ENCODE assay signal across 15 cellular contexts in the genomic region with DNA sequence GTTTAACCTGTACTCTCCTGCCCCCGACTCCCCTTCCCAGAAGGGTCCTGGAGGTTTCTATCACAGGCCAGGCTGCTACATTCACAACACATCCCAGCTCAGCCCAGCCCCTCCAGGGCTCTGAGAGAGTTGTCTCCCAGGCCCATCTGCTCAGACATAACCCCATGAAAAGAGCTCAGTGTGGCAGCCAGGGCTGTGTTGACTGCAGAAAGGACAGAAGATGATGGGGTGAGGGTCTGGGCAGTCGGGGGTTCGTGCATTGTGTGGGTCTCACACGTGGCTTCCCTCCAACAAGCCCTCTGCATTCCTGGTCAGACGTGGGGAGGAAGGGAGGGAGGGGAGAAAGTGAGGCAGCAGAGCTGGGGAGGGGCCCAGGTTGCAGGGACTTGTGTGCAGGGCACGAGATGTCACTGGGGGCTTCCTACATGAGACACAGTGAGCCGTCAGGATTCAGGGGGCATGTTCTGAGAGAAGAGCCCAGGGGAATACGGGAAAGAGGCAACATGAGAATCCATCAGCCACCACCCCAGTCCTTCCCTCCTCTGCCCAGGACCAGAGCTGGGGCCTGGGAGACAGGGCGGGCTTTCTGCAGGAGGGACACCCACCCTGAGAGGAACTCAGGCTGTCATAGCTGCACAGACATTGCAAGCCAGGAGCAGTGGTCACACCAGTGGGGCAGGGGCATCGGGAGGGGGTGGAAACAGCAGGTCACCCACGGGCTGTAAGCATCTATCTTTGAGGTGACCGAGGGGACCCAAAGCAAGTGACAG.
DNase-seq lines count a peak whose midpoint lies in the region; ATAC-seq and TF ChIP-seq lines count a peak whose summit lies in the region.
"Had no signal": no experiment of that assay in that cellular context is flagged by ENCODE, and none has a peak within 500 bp of the region (broad histone marks: within the 10 kb centered on the region; RNA-seq: fewer than 3 reads in every experiment).

No MANE protein-coding gene starts in this region.

- H3K9me3 Mint-ChIP-seq in CD14-positive monocyte (peaks cover 0 to 4% (median 0%) of the 10 kb centered on the region in 7 donors), mesothelial cell of epicardium (no peaks in the 10 kb centered on the region), type B pancreatic cell (no peaks in the 10 kb centered on the region)
- no peaks in the 10 kb centered on the region for H3K9me3 Mint-ChIP-seq in activated CD8-positive, alpha-beta T cell treated with anti-CD3 and anti-CD28 coated beads for 36 hours
- H3K9me3 Mint-ChIP-seq: CD8-positive, alpha-beta T cell; T-helper 1 cell treated with Interleukin-12 subunit alpha and Interleukin-12 subunit beta and Interleukin-4 antibody, amounts not matched to agents 30 μg/mL and 1 μg/mL, for 36 hours had no signal

- no peak for ATAC-seq in activated CD8-positive, alpha-beta T cell treated with anti-CD3 and anti-CD28 coated beads for 36 hours
- ATAC-seq: CD8-positive, alpha-beta T cell; Panc1 had no signal

- intact Hi-C loops in CD14-positive monocyte (cut with micrococcal nuclease), result no loop called here
- intact Hi-C loops in activated CD8-positive, alpha-beta T cell treated with anti-CD3 and anti-CD28 coated beads for 36 hours (cut with micrococcal nuclease), result no loop called here

- H3K27ac Mint-ChIP-seq in CD14-positive monocyte (no peak overlapping the region), mesothelial cell of epicardium (peak overlapping the region; percentile 45), type B pancreatic cell (no peak overlapping the region)
- H3K27ac Mint-ChIP-seq in activated CD8-positive, alpha-beta T cell treated with anti-CD3 and anti-CD28 coated beads for 36 hours, result no peak overlapping the region
- H3K27ac Mint-ChIP-seq: CD8-positive, alpha-beta T cell; T-helper 1 cell treated with Interleukin-12 subunit alpha and Interleukin-12 subunit beta and Interleukin-4 antibody, amounts not matched to agents 30 μg/mL and 1 μg/mL, for 36 hours had no signal

- POLR2A ChIA-PET in activated CD8-positive, alpha-beta T cell treated with anti-CD3 and anti-CD28 coated beads for 36 hours (lab: Charles Lee), result no interaction called here

- TF ChIP-seq CTCF in CD14-positive monocyte (IDR thresholded peaks at IDR 0.05) (no peak), mesothelial cell of epicardium (IDR thresholded peaks at IDR 0.05; ENCODE audit: unreplicated experiment) (no peak), type B pancreatic cell (conservative IDR thresholded peaks at IDR 0.05) (no peak), GM13977 (IDR thresholded peaks at IDR 0.05; ENCODE audit: extremely low read depth, insufficient read depth, missing control alignments) (no peak)
- TF ChIP-seq CTCF in activated CD8-positive, alpha-beta T cell treated with anti-CD3 and anti-CD28 coated beads for 36 hours (IDR thresholded peaks at IDR 0.05), result no peak

- in situ Hi-C loops in GM13977 (cut with MboI; ENCODE audit: low pct_unique_long_range_greater_than_20kb, low sequenced_read_pairs, unreplicated experiment), result no loop called here

- no peaks in the 10 kb centered on the region for H3K36me3 Mint-ChIP-seq in CD14-positive monocyte
- no peaks in the 10 kb centered on the region for H3K36me3 Mint-ChIP-seq in mesothelial cell of epicardium
- H3K36me3 Mint-ChIP-seq in type B pancreatic cell, result no peaks in the 10 kb centered on the region
- H3K36me3 Mint-ChIP-seq in activated CD8-positive, alpha-beta T cell treated with anti-CD3 and anti-CD28 coated beads for 36 hours (ENCODE audit: low read depth), result no peaks in the 10 kb centered on the region
- H3K36me3 Mint-ChIP-seq: CD8-positive, alpha-beta T cell had no signal

- DNase-seq in CD14-positive monocyte (ENCODE audit: low spot score), result peak; percentile 23
- peak; percentile 12 for DNase-seq in NCI-H2171 (lab: John Stamatoyannopoulos, UW)
- no peak for DNase-seq in mesothelial cell of epicardium (ENCODE audit: low spot score in 2 of 2, unreplicated experiment in 2 of 2)
- no peak for DNase-seq in type B pancreatic cell (ENCODE audit: extremely low spot score, unreplicated experiment)
- DNase-seq in GM13977 (ENCODE audit: low spot score), result no peak
- DNase-seq in glomerular visceral epithelial cell (ENCODE audit: extremely low spot score), result no peak
- DNase-seq in activated CD8-positive, alpha-beta T cell treated with anti-CD3 and anti-CD28 coated beads for 36 hours, result no peak
- DNase-seq: CD8-positive, alpha-beta T cell; Kasumi-1; NCI-H1930; NCI-H226; NCI-H510A treated with DMSO at 0.1 percent for 48 hours; NCI-H748 treated with DMSO at 0.1 percent for 48 hours had no signal

- CTCF ChIA-PET in activated CD8-positive, alpha-beta T cell treated with anti-CD3 and anti-CD28 coated beads for 36 hours (lab: Charles Lee), result interaction anchor here (1.0 kb wide), 1 partner anchor 165 kb away, joined by 3 read pairs; no protein-coding TSS in a partner anchor

- H3K4me3 Mint-ChIP-seq in CD14-positive monocyte (no peak overlapping the region), mesothelial cell of epicardium (no peak overlapping the region), type B pancreatic cell (peak overlapping the region; percentile 26)
- no peak overlapping the region for H3K4me3 Mint-ChIP-seq in activated CD8-positive, alpha-beta T cell treated with anti-CD3 and anti-CD28 coated beads for 36 hours
- H3K4me3 Mint-ChIP-seq: CD8-positive, alpha-beta T cell; T-helper 1 cell treated with Interleukin-12 subunit alpha and Interleukin-12 subunit beta and Interleukin-4 antibody, amounts not matched to agents 30 μg/mL and 1 μg/mL, for 36 hours had no signal

- H3K27me3 Mint-ChIP-seq in CD14-positive monocyte (ENCODE audit: low read depth in 3 of 3) (peaks cover 5 to 13% (median 5%) of the 10 kb centered on the region in 3 donors), mesothelial cell of epicardium (ENCODE audit: low read depth) (no peaks in the 10 kb centered on the region), type B pancreatic cell (peaks cover 26% of the 10 kb centered on the region)
- peaks cover 5% of the 10 kb centered on the region for H3K27me3 Mint-ChIP-seq in activated CD8-positive, alpha-beta T cell treated with anti-CD3 and anti-CD28 coated beads for 36 hours

- no peaks in the 10 kb centered on the region for H3K4me1 Mint-ChIP-seq in CD14-positive monocyte
- peaks cover 45% of the 10 kb centered on the region for H3K4me1 Mint-ChIP-seq in mesothelial cell of epicardium
- H3K4me1 Mint-ChIP-seq in type B pancreatic cell (ENCODE audit: unreplicated experiment), result peaks cover 43% of the 10 kb centered on the region
- peaks cover 2% of the 10 kb centered on the region for H3K4me1 Mint-ChIP-seq in activated CD8-positive, alpha-beta T cell treated with anti-CD3 and anti-CD28 coated beads for 36 hours (ENCODE audit: low read depth)

Comparison
In these comparisons a context has a peak if more than half of its experiments do, and no peak if none do; other contexts are left out.
1. DNase-seq: peak in CD14-positive monocyte (single experiment) and NCI-H2171 (single experiment); none in mesothelial cell of epicardium (0 of 2), type B pancreatic cell (single experiment), GM13977 (single experiment), glomerular visceral epithelial cell (single experiment) and activated CD8-positive, alpha-beta T cell treated with anti-CD3 and anti-CD28 coated beads for 36 hours (single experiment).